In genomic region chrX:49029876-49030275, GRCh38 we compare ENCODE assay signal across 14 cellular contexts. TPM values are rescaled to one million over a fixed set of nuclear protein-coding genes. Genes with fewer than 3 reads are reported as not detected.
A peak's percentile ranks its signal among the peaks of the same experiment; 100 is the strongest.
DNase-seq lines count a peak whose midpoint lies in the region; ATAC-seq, FAIRE-seq and TF ChIP-seq lines count a peak whose summit lies in the region.
"Had no signal": no experiment of that assay in that cellular context is flagged by ENCODE, and none has a peak within 500 bp of the region (broad histone marks: within the 10 kb centered on the region; RNA-seq: fewer than 3 reads in every experiment).

No MANE protein-coding gene starts in this region.

- peaks cover 40% of the 10 kb centered on the region; the same call in 2 of the 3 replicates for H3K36me3 ChIP-seq in K562 (ENCODE audit: control insufficient read depth, insufficient read depth, low read length)
- H3K36me3 ChIP-seq in lower lobe of right lung = peaks cover 50% of the 10 kb centered on the region
- H3K36me3 ChIP-seq in smooth muscle cell (ENCODE audit: low read depth) = no peaks in the 10 kb centered on the region

- H3K9ac ChIP-seq in K562 (ENCODE audit: insufficient read depth in 1 of 2, low read depth in 2 of 2, low read length in 2 of 2) = peak overlapping the region in 1 of 2 experiments; percentile 36; a peak in 2 of 4 replicates
- no peak overlapping the region for H3K9ac ChIP-seq in smooth muscle cell (ENCODE audit: low read depth)

- intact Hi-C loops in K562 (cut with micrococcal nuclease) (no loop called here), lower lobe of right lung (cut with DNase I) (no loop called here)

- TF ChIP-seq RAD21 in K562 (CRISPR knock-in tag; conservative IDR thresholded peaks at IDR 0.05 in 1 of 2, IDR thresholded peaks at IDR 0.05 in 1 of 2) = no peak

- ATAC-seq in K562 (peak; percentile 73), lower lobe of right lung (peak; percentile 24 to 30)

- no peak for TF ChIP-seq EP300 in K562 (IDR thresholded peaks at IDR 0.05; ENCODE audit: low read length)

- no peak for TF ChIP-seq CTCF in K562 (IDR thresholded peaks at IDR 0.05 in 2 of 3, conservative IDR thresholded peaks at IDR 0.05 in 1 of 3; ENCODE audit: insufficient read depth in 2 of 3, low read depth in 1 of 3, low read length in 3 of 3)
- TF ChIP-seq CTCF in lower lobe of right lung (IDR thresholded peaks at IDR 0.05) = no peak
- no peak for TF ChIP-seq CTCF in smooth muscle cell (IDR thresholded peaks at IDR 0.05; ENCODE audit: borderline replicate concordance, insufficient read depth, poor library complexity, severe bottlenecking)

- H3F3A ChIP-seq in smooth muscle cell (ENCODE audit: low read depth) = no peaks in the 10 kb centered on the region

- H3K27ac ChIP-seq in K562 (ENCODE audit: extremely low read depth, low read depth, low read length) = no peak overlapping the region
- H3K27ac ChIP-seq in lower lobe of right lung = no peak overlapping the region
- H3K27ac ChIP-seq in smooth muscle cell (ENCODE audit: low read depth) = no peak overlapping the region
- H3K27ac ChIP-seq: tibial artery had no signal

- WGBS in K562 (ENCODE audit: insufficient coverage, low coverage, missing lambda C conversion rate) = no CpG with 5 or more reads among the region's 6 CpGs
- WGBS in smooth muscle cell (ENCODE audit: low lambda C conversion rate) = 89% methylated on average over 6 of the region's 6 CpGs

- TF ChIP-seq POLR2A in K562 (conservative IDR thresholded peaks at IDR 0.05) = no peak

- in situ Hi-C loops in K562 (cut with MboI) = no loop called here

- H2AFZ ChIP-seq in K562 (ENCODE audit: low read depth, low read length) = no peak overlapping the region
- H2AFZ ChIP-seq in smooth muscle cell (ENCODE audit: low read depth) = no peak overlapping the region

- H3K9me1 ChIP-seq in K562 (ENCODE audit: control insufficient read depth, insufficient read depth, low read length) = no peaks in the 10 kb centered on the region

- no TSS peak for BruUV-seq in K562 (replicated peaks; lab: Mats Ljungman, UMichigan)

- H3K4me1 ChIP-seq in K562 (replicated peaks in 1 of 2; ENCODE audit: control insufficient read depth in 2 of 2, insufficient read depth in 2 of 2, low read length in 2 of 2) (peaks cover 0 to 9% of the 10 kb centered on the region in 2 experiments; a peak in 2 of 5 replicates), lower lobe of right lung (no peaks in the 10 kb centered on the region), smooth muscle cell (ENCODE audit: low read depth) (no peaks in the 10 kb centered on the region)

- H3K4me2 ChIP-seq in K562 (ENCODE audit: insufficient read depth, low read length) = no peak overlapping the region
- H3K4me2 ChIP-seq in smooth muscle cell = no peak overlapping the region

- no peaks in the 10 kb centered on the region for H3K9me3 ChIP-seq in K562 (replicated peaks; ENCODE audit: control insufficient read depth, insufficient read depth, low read depth, low read length)
- H3K9me3 ChIP-seq in lower lobe of right lung = no peaks in the 10 kb centered on the region
- no peaks in the 10 kb centered on the region for H3K9me3 ChIP-seq in smooth muscle cell (replicated peaks; ENCODE audit: low read depth)
- H3K9me3 ChIP-seq: tibial artery had no signal

- POLR2A ChIA-PET in K562 (lab: Yijun Ruan, JAX) = no interaction called here

- H3K27me3 ChIP-seq in K562 (ENCODE audit: control insufficient read depth in 2 of 2, insufficient read depth in 2 of 2, low read length in 2 of 2) (no peaks in the 10 kb centered on the region), lower lobe of right lung (ENCODE audit: low read depth) (no peaks in the 10 kb centered on the region), smooth muscle cell (ENCODE audit: low read depth) (no peaks in the 10 kb centered on the region)
- H3K27me3 ChIP-seq: tibial artery had no signal

- no peak for FAIRE-seq in K562 (lab: Jason Lieb, UNC)
- FAIRE-seq: endometrium had no signal

- no peaks in the 10 kb centered on the region for H4K20me1 ChIP-seq in K562 (replicated peaks; ENCODE audit: control insufficient read depth, insufficient read depth, low read length)
- no peaks in the 10 kb centered on the region for H4K20me1 ChIP-seq in smooth muscle cell (ENCODE audit: low read depth)

- CTCF ChIA-PET in K562 (lab: Yijun Ruan, JAX; ENCODE audit: low intra/inter-chr PET ratio) = no interaction called here

- H3K4me3 ChIP-seq in K562 (no peak overlapping the region), lower lobe of right lung (no peak overlapping the region), smooth muscle cell (no peak overlapping the region)
- H3K4me3 ChIP-seq: tibial artery had no signal

- H3K79me2 ChIP-seq in K562 (ENCODE audit: control insufficient read depth, insufficient read depth, low read length) = no peaks in the 10 kb centered on the region
- no peaks in the 10 kb centered on the region for H3K79me2 ChIP-seq in smooth muscle cell (ENCODE audit: low read depth)

- DNase-seq in HK-2 (ENCODE audit: unreplicated experiment) (peak; percentile 39), K562 (ENCODE audit: extremely low read depth in 1 of 4, low spot score in 3 of 4) (peak in 2 of 4 experiments; percentile 60 to 68), lower lobe of right lung (no peak), SIG-M5 treated with dmso at 0.1 percent for 504 hours (lab: John Stamatoyannopoulos, UW; ENCODE audit: unreplicated experiment) (no peak), smooth muscle cell (lab: John Stamatoyannopoulos, UW; ENCODE audit: unreplicated experiment) (no peak)
- DNase-seq in stimulated activated CD4-positive, alpha-beta T cell treated with anti-CD3 and anti-CD28 coated beads, Interleukin-1b, Interleukin-23, amount 100 ng/mL, for 48 hours = no peak
- DNase-seq: activated CD4-positive, alpha-beta memory T cell treated with anti-CD3 and anti-CD28 coated beads for 36 hours; activated effector memory CD4-positive, alpha-beta T cell treated with Interleukin-2 at 50 U/mL for 16 hours; CD4-positive, alpha-beta T cell; GF-D8; NCI-H1105; NCI-H524; tibial artery had no signal

RNA-seq across cellular contexts. Expression of gene TFE3, which starts 13.3 kb away (rescaled TPM):
- 40.6 and 53.3 TPM in 2 replicates for total RNA-seq in K562 (2011; cell fraction: chromatin; rRNA removed; ENCODE audit: low replicate concordance)
- total RNA-seq in K562 (2011; cell fraction: nucleolus; rRNA removed) = 26.7 and 35.2 TPM in 2 replicates
- total RNA-seq in K562 (2011; cell fraction: nucleoplasm; rRNA removed) = 33.7 and 52.6 TPM in 2 replicates
- 15.9 and 20.8 TPM in 2 replicates for total RNA-seq in K562 (2014; rRNA removed)
- 8.4 and 9.5 TPM in 2 replicates for total RNA-seq in K562 (2014; rRNA removed; fragmentation: Illumina TruSeq; extraction: Trizol)
- total RNA-seq in K562 (2015; rRNA removed; fragmentation: Illumina TruSeq; extraction: Trizol) = 11.8 and 11.9 TPM in 2 replicates
- total RNA-seq in K562 (2021) = 16.9 and 20.3 TPM in 2 replicates
- polyA plus RNA-seq in K562 (2011; rRNA removed) = 10.5 and 11.2 TPM in 2 replicates
- 13.1 and 28.0 TPM in 2 replicates for polyA plus RNA-seq in K562 (2011; cell fraction: cytosol; rRNA removed)
- 11.2 and 20.3 TPM in 2 replicates for polyA plus RNA-seq in K562 (2011; cell fraction: nucleus; rRNA removed)
- 18.1 and 29.3 TPM in 2 replicates for polyA plus RNA-seq in K562 (2012)
- polyA plus RNA-seq in K562 (2014; fragmentation: Illumina TruSeq; extraction: Trizol) = 18.7 and 20.6 TPM in 2 replicates
- polyA plus RNA-seq in K562 (2014; fragmentation: Nextera tagmentation; extraction: Ambion mirVana) = 1 to 10 TPM; 1.9 to 3.8 TPM
- 14.8 and 15.1 TPM in 2 replicates for polyA plus RNA-seq in K562 (2014; rRNA removed)
- polyA minus RNA-seq in K562 (2011; rRNA and poly(A)+ RNA removed) = 15.7 and 26.0 TPM in 2 replicates
- polyA minus RNA-seq in K562 (2011; cell fraction: cytosol; rRNA and poly(A)+ RNA removed) = 22.6 and 27.9 TPM in 2 replicates
- 12.1 and 15.5 TPM in 2 replicates for polyA minus RNA-seq in K562 (2011; cell fraction: nucleus; rRNA and poly(A)+ RNA removed)
- 51.4 TPM for total RNA-seq in lower lobe of right lung
- 23.6 and 27.0 TPM in 2 replicates for total RNA-seq in smooth muscle cell
- polyA plus RNA-seq in smooth muscle cell = 35.2 and 40.7 TPM in 2 replicates

RNA-seq across cellular contexts. Expression of gene GRIPAP1, which starts 27.8 kb away (rescaled TPM):
- 195 and 197 TPM in 2 replicates for total RNA-seq in K562 (2011; cell fraction: chromatin; rRNA removed; ENCODE audit: low replicate concordance)
- total RNA-seq in K562 (2011; cell fraction: nucleolus; rRNA removed) = 52.9 and 55.0 TPM in 2 replicates
- total RNA-seq in K562 (2011; cell fraction: nucleoplasm; rRNA removed) = 112 and 180 TPM in 2 replicates
- total RNA-seq in K562 (2014; rRNA removed) (21.7 and 24.0 TPM in 2 replicates), K562 (2014; rRNA removed; fragmentation: Illumina TruSeq; extraction: Trizol) (15.3 and 16.2 TPM in 2 replicates), K562 (2015; rRNA removed; fragmentation: Illumina TruSeq; extraction: Trizol) (18.4 and 20.8 TPM in 2 replicates), K562 (2021) (27.4 and 37.5 TPM in 2 replicates), lower lobe of right lung (54.2 TPM), smooth muscle cell (10.0 and 13.9 TPM in 2 replicates)
- polyA plus RNA-seq in K562 (2011; rRNA removed) (28.8 and 31.9 TPM in 2 replicates), K562 (2014; fragmentation: Illumina TruSeq; extraction: Trizol) (27.3 and 31.0 TPM in 2 replicates), K562 (2014; fragmentation: Nextera tagmentation; extraction: Ambion mirVana) (1 to 10 TPM; 4.1 to 4.6 TPM), K562 (2014; rRNA removed) (41.6 and 42.4 TPM in 2 replicates), smooth muscle cell (14.9 and 20.2 TPM in 2 replicates)
- 15.3 and 19.5 TPM in 2 replicates for polyA plus RNA-seq in K562 (2011; cell fraction: cytosol; rRNA removed)
- polyA plus RNA-seq in K562 (2011; cell fraction: nucleus; rRNA removed) = 159 and 162 TPM in 2 replicates
- 26.9 and 43.0 TPM in 2 replicates for polyA plus RNA-seq in K562 (2012)
- polyA minus RNA-seq in K562 (2011; rRNA and poly(A)+ RNA removed) = 26.0 and 41.0 TPM in 2 replicates
- polyA minus RNA-seq in K562 (2011; cell fraction: cytosol; rRNA and poly(A)+ RNA removed) = 7.2 and 8.1 TPM in 2 replicates
- polyA minus RNA-seq in K562 (2011; cell fraction: nucleus; rRNA and poly(A)+ RNA removed) = 21.1 and 50.1 TPM in 2 replicates

RNA-seq across cellular contexts. Expression of gene CCDC120, which starts 28.9 kb away (rescaled TPM):
- 4.7 and 8.2 TPM in 2 replicates for total RNA-seq in K562 (2011; cell fraction: chromatin; rRNA removed; ENCODE audit: low replicate concordance)
- total RNA-seq in K562 (2011; cell fraction: nucleolus; rRNA removed) = 2.5 and 2.9 TPM in 2 replicates
- 4.4 and 7.8 TPM in 2 replicates for total RNA-seq in K562 (2011; cell fraction: nucleoplasm; rRNA removed)
- total RNA-seq in K562 (2014; rRNA removed) = 0.77 and 1.1 TPM in 2 replicates
- 0.22 and 0.29 TPM in 2 replicates for total RNA-seq in K562 (2014; rRNA removed; fragmentation: Illumina TruSeq; extraction: Trizol)
- total RNA-seq in K562 (2015; rRNA removed; fragmentation: Illumina TruSeq; extraction: Trizol) = 0.40 and 0.57 TPM in 2 replicates
- 3.1 and 3.6 TPM in 2 replicates for total RNA-seq in K562 (2021)
- polyA plus RNA-seq in K562 (2011; rRNA removed) = 0.54 and 1.3 TPM in 2 replicates
- polyA plus RNA-seq in K562 (2011; cell fraction: cytosol; rRNA removed) = 0.74 and 0.97 TPM in 2 replicates
- polyA plus RNA-seq in K562 (2011; cell fraction: nucleus; rRNA removed) = 3.4 and 4.4 TPM in 2 replicates
- 1.9 and 3.0 TPM in 2 replicates for polyA plus RNA-seq in K562 (2012)
- polyA plus RNA-seq in K562 (2014; fragmentation: Illumina TruSeq; extraction: Trizol) = 1.9 and 2.0 TPM in 2 replicates
- polyA plus RNA-seq in K562 (2014; fragmentation: Nextera tagmentation; extraction: Ambion mirVana) = under 1 TPM; 0.13 to 0.14 TPM
- 1.3 and 2.2 TPM in 2 replicates for polyA plus RNA-seq in K562 (2014; rRNA removed)
- polyA minus RNA-seq in K562 (2011; rRNA and poly(A)+ RNA removed) = 0.32 and 0.51 TPM in 2 replicates
- polyA minus RNA-seq in K562 (2011; cell fraction: cytosol; rRNA and poly(A)+ RNA removed) = 0.48 and 0.64 TPM in 2 replicates
- polyA minus RNA-seq in K562 (2011; cell fraction: nucleus; rRNA and poly(A)+ RNA removed) = 0.67 and 0.78 TPM in 2 replicates
- total RNA-seq in lower lobe of right lung = 9.5 TPM
- 1.3 and 2.0 TPM in 2 replicates for total RNA-seq in smooth muscle cell
- 5.4 and 9.9 TPM in 2 replicates for polyA plus RNA-seq in smooth muscle cell

RNA-seq across cellular contexts. Expression of gene PRAF2, which starts 43.9 kb away (rescaled TPM):
- 7.1 and 19.3 TPM in 2 replicates for total RNA-seq in K562 (2011; cell fraction: chromatin; rRNA removed; ENCODE audit: low replicate concordance)
- 10.7 and 13.4 TPM in 2 replicates for total RNA-seq in K562 (2011; cell fraction: nucleolus; rRNA removed)
- 11.1 and 15.0 TPM in 2 replicates for total RNA-seq in K562 (2011; cell fraction: nucleoplasm; rRNA removed)
- 2.0 and 2.4 TPM in 2 replicates for total RNA-seq in K562 (2014; rRNA removed)
- total RNA-seq in K562 (2014; rRNA removed; fragmentation: Illumina TruSeq; extraction: Trizol) = 0.55 and 0.64 TPM in 2 replicates
- total RNA-seq in K562 (2015; rRNA removed; fragmentation: Illumina TruSeq; extraction: Trizol) = 0.75 and 1.2 TPM in 2 replicates
- total RNA-seq in K562 (2021) = 2.8 and 3.8 TPM in 2 replicates
- polyA plus RNA-seq in K562 (2011; rRNA removed) = 2.5 and 5.3 TPM in 2 replicates
- polyA plus RNA-seq in K562 (2011; cell fraction: cytosol; rRNA removed) = 2.9 and 4.7 TPM in 2 replicates
- 23.9 and 40.4 TPM in 2 replicates for polyA plus RNA-seq in K562 (2011; cell fraction: nucleus; rRNA removed)
- 2.3 and 14.7 TPM in 2 replicates for polyA plus RNA-seq in K562 (2012)
- polyA plus RNA-seq in K562 (2014; fragmentation: Illumina TruSeq; extraction: Trizol) = 3.6 and 3.7 TPM in 2 replicates
- polyA plus RNA-seq in K562 (2014; fragmentation: Nextera tagmentation; extraction: Ambion mirVana) = under 1 TPM; 0.24 to 0.29 TPM
- polyA plus RNA-seq in K562 (2014; rRNA removed) = 3.8 and 5.7 TPM in 2 replicates
- 0.63 and 0.72 TPM in 2 replicates for polyA minus RNA-seq in K562 (2011; rRNA and poly(A)+ RNA removed)
- 0.67 and 1.4 TPM in 2 replicates for polyA minus RNA-seq in K562 (2011; cell fraction: cytosol; rRNA and poly(A)+ RNA removed)
- 3.9 and 4.9 TPM in 2 replicates for polyA minus RNA-seq in K562 (2011; cell fraction: nucleus; rRNA and poly(A)+ RNA removed)
- 17.4 TPM for total RNA-seq in lower lobe of right lung
- total RNA-seq in smooth muscle cell = 21.3 and 43.6 TPM in 2 replicates
- polyA plus RNA-seq in smooth muscle cell = 134 and 143 TPM in 2 replicates

RNA-seq across cellular contexts. Expression of gene WDR45, which starts 49.8 kb away (rescaled TPM):
- 248 and 538 TPM in 2 replicates for total RNA-seq in K562 (2011; cell fraction: chromatin; rRNA removed; ENCODE audit: low replicate concordance)
- total RNA-seq in K562 (2011; cell fraction: nucleolus; rRNA removed) = 297 and 325 TPM in 2 replicates
- total RNA-seq in K562 (2011; cell fraction: nucleoplasm; rRNA removed) = 309 and 310 TPM in 2 replicates
- total RNA-seq in K562 (2014; rRNA removed) = 52.5 and 59.7 TPM in 2 replicates
- 28.6 and 40.4 TPM in 2 replicates for total RNA-seq in K562 (2014; rRNA removed; fragmentation: Illumina TruSeq; extraction: Trizol)
- total RNA-seq in K562 (2015; rRNA removed; fragmentation: Illumina TruSeq; extraction: Trizol) = 27.5 and 29.0 TPM in 2 replicates
- 78.7 and 79.9 TPM in 2 replicates for total RNA-seq in K562 (2021)
- 122 and 125 TPM in 2 replicates for polyA plus RNA-seq in K562 (2011; rRNA removed)
- 110 and 158 TPM in 2 replicates for polyA plus RNA-seq in K562 (2011; cell fraction: cytosol; rRNA removed)
- polyA plus RNA-seq in K562 (2011; cell fraction: nucleus; rRNA removed) = 536 and 714 TPM in 2 replicates
- 72.7 and 146 TPM in 2 replicates for polyA plus RNA-seq in K562 (2012)
- polyA plus RNA-seq in K562 (2014; fragmentation: Illumina TruSeq; extraction: Trizol) = 81.8 and 90.8 TPM in 2 replicates
- polyA plus RNA-seq in K562 (2014; fragmentation: Nextera tagmentation; extraction: Ambion mirVana) = 10 to 100 TPM; 19.4 to 31.0 TPM
- 106 and 136 TPM in 2 replicates for polyA plus RNA-seq in K562 (2014; rRNA removed)
- 50.8 and 83.2 TPM in 2 replicates for polyA minus RNA-seq in K562 (2011; rRNA and poly(A)+ RNA removed)
- polyA minus RNA-seq in K562 (2011; cell fraction: cytosol; rRNA and poly(A)+ RNA removed) = 30.2 and 31.0 TPM in 2 replicates
- 90.1 and 104 TPM in 2 replicates for polyA minus RNA-seq in K562 (2011; cell fraction: nucleus; rRNA and poly(A)+ RNA removed)
- total RNA-seq in lower lobe of right lung = 54.8 TPM
- total RNA-seq in smooth muscle cell = 31.4 and 39.6 TPM in 2 replicates
- polyA plus RNA-seq in smooth muscle cell = 38.9 and 49.1 TPM in 2 replicates
